24 cellular contexts compared by ENCODE assay signal in the genomic region with DNA sequence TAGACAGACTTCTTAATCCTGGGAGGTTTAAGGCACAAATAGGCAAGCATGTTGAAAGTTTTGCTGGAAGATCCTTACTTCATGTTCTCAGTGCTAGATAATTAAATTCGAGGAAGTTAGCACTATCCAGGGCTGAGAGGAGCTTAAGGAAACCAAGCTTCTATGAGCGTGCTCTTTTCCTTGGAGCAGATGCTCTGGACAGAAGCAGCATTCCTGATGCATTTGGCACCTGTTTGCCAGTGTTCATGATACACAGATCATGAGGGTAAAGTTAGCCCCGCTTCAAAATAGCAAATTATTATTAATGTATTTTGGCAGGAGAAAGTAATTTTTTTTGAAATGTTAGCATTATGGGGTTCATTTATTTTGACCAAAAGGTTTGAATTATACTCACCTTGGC. TPM values are rescaled to one million over a fixed set of nuclear protein-coding genes. Genes with fewer than 3 reads are reported as not detected.
A peak's percentile ranks its signal among the peaks of the same experiment; 100 is the strongest.
DNase-seq lines count a peak whose midpoint lies in the region; ATAC-seq and TF ChIP-seq lines count a peak whose summit lies in the region.
"Had no signal": no experiment of that assay in that cellular context is flagged by ENCODE, and none has a peak within 500 bp of the region (broad histone marks: within the 10 kb centered on the region; RNA-seq: fewer than 3 reads in every experiment).

No MANE protein-coding gene starts in this region.

- peak; percentile 21 for ATAC-seq in left ventricle myocardium superior
- ATAC-seq in right cardiac atrium = no peak
- ATAC-seq in stimulated activated naive B cell treated with anti-CD40 and anti-IgM and Interleukin-4, amounts not matched to agents 10 μg/mL and 1 μg/mL and 100 μg/mL, for 72 hours (replicated peaks) = no peak
- ATAC-seq: activated naive CD4-positive, alpha-beta T cell treated with anti-CD3 and anti-CD28 coated beads, Interleukin-2, amount 50 U/mL, for 72 hours; HepG2; left colon had no signal

- no peaks in the 10 kb centered on the region for H3K27me3 Mint-ChIP-seq in stimulated activated naive B cell treated with anti-CD40 and anti-IgM and Interleukin-4, amounts not matched to agents 10 μg/mL and 1 μg/mL and 100 μg/mL, for 72 hours

- peaks cover 47 to 80% of the 10 kb centered on the region in 2 donors for H3K4me1 Mint-ChIP-seq in stimulated activated naive B cell treated with anti-CD40 and anti-IgM and Interleukin-4, amounts not matched to agents 10 μg/mL and 1 μg/mL and 100 μg/mL, for 72 hours

- H3K27me3 ChIP-seq in right cardiac atrium (ENCODE audit: control insufficient read depth, insufficient read depth) (no peaks in the 10 kb centered on the region), ascending aorta (no peaks in the 10 kb centered on the region)

- H3K9me3 ChIP-seq in right cardiac atrium (ENCODE audit: control insufficient read depth, low read length) (no peaks in the 10 kb centered on the region), ascending aorta (no peaks in the 10 kb centered on the region)

- no peak for DNase-seq in left ventricle myocardium superior
- DNase-seq in right cardiac atrium = no peak
- peak; percentile 36 for DNase-seq in NCI-H82 treated with DMSO at 0.1 percent for 48 hours (lab: John Stamatoyannopoulos, UW; ENCODE audit: unreplicated experiment)
- no peak for DNase-seq in ascending aorta (ENCODE audit: low spot score in 2 of 2)
- DNase-seq in stimulated activated naive B cell treated with anti-CD40 and anti-IgM and Interleukin-4, amounts not matched to agents 10 μg/mL and 1 μg/mL and 100 μg/mL, for 72 hours = no peak
- no peak for DNase-seq in activated T-cell treated with anti-CD3 and anti-CD28 coated beads for 4 hours
- no peak for DNase-seq in AG20443 (ENCODE audit: low spot score)
- no peak for DNase-seq in head of caudate nucleus
- DNase-seq: activated CD4-positive, alpha-beta T cell treated with anti-CD3 and anti-CD28 coated beads, Interleukin-2, amount 50 U/mL, for 4 hours; activated CD4-positive, CD25-positive, alpha-beta regulatory T cell; anterior cingulate cortex; central memory CD4-positive, alpha-beta T cell; left colon; mesenchymal stem cell; NCI-H2107; occipital lobe; RPMI8226; stimulated activated CD4-positive, alpha-beta T cell treated with anti-CD3 and anti-CD28 coated beads, Interleukin-4, amount 100 ng/mL, for 1 hour; stimulated activated naive CD4-positive, alpha-beta T cell treated with Interleukin-2 at 50 U/mL for 16 hours; T-helper 9 cell had no signal

- peaks cover 13 to 39% of the 10 kb centered on the region in 2 donors for H3K36me3 Mint-ChIP-seq in stimulated activated naive B cell treated with anti-CD40 and anti-IgM and Interleukin-4, amounts not matched to agents 10 μg/mL and 1 μg/mL and 100 μg/mL, for 72 hours
- H3K36me3 Mint-ChIP-seq: activated naive CD4-positive, alpha-beta T cell treated with anti-CD3 and anti-CD28 coated beads, Interleukin-2, amount 50 U/mL, for 72 hours had no signal

- no peaks in the 10 kb centered on the region for H3K9me3 Mint-ChIP-seq in stimulated activated naive B cell treated with anti-CD40 and anti-IgM and Interleukin-4, amounts not matched to agents 10 μg/mL and 1 μg/mL and 100 μg/mL, for 72 hours
- H3K9me3 Mint-ChIP-seq: activated T-helper 2 cell treated with anti-CD3 and anti-CD28 coated beads, Interferon-gamma antibody, Interleukin-2, Interleukin-4, amounts not matched to agents 10 μg/mL and 5 μg/mL and 100 μg/mL, durations not matched to agents 14 hours and 24 hours and 36 hours had no signal

- no peak for TF ChIP-seq CTCF in ascending aorta (IDR thresholded peaks at IDR 0.05)

- H3K4me1 ChIP-seq in right cardiac atrium (ENCODE audit: control insufficient read depth, insufficient read depth, low read length) (no peaks in the 10 kb centered on the region), ascending aorta (peaks cover 4 to 29% of the 10 kb centered on the region in 2 donors)

- peak overlapping the region in 1 of 2 donors; percentile 74 for H3K4me3 Mint-ChIP-seq in stimulated activated naive B cell treated with anti-CD40 and anti-IgM and Interleukin-4, amounts not matched to agents 10 μg/mL and 1 μg/mL and 100 μg/mL, for 72 hours

- intact Hi-C loops in left ventricle myocardium superior (cut with micrococcal nuclease) = no loop called here
- intact Hi-C loops in right cardiac atrium (cut with DNase I) = no loop called here
- intact Hi-C loops in ascending aorta (cut with DNase I) = no loop called here
- intact Hi-C loops in head of caudate nucleus (cut with DNase I) = no loop called here

- H3K36me3 ChIP-seq in ascending aorta = no peaks in the 10 kb centered on the region

- H3K27ac Mint-ChIP-seq in stimulated activated naive B cell treated with anti-CD40 and anti-IgM and Interleukin-4, amounts not matched to agents 10 μg/mL and 1 μg/mL and 100 μg/mL, for 72 hours = peak overlapping the region; percentile 20
- H3K27ac Mint-ChIP-seq: activated naive CD4-positive, alpha-beta T cell treated with anti-CD3 and anti-CD28 coated beads, Interleukin-2, amount 50 U/mL, for 72 hours; activated T-helper 2 cell treated with anti-CD3 and anti-CD28 coated beads, Interferon-gamma antibody, Interleukin-2, Interleukin-4, amounts not matched to agents 10 μg/mL and 5 μg/mL and 100 μg/mL, durations not matched to agents 14 hours and 24 hours and 36 hours had no signal

- H3K4me3 ChIP-seq in right cardiac atrium (ENCODE audit: low read length) = no peak overlapping the region
- no peak overlapping the region for H3K4me3 ChIP-seq in ascending aorta

- H3K27ac ChIP-seq in right cardiac atrium (ENCODE audit: low read length) = no peak overlapping the region
- peak overlapping the region; percentile 68 to 85 for H3K27ac ChIP-seq in ascending aorta
- H3K27ac ChIP-seq: C4-2B had no signal

- WGBS in right cardiac atrium = 58% methylated on average over 3 of the region's 3 CpGs

RNA-seq across cellular contexts. Expression of a gene that starts 9.4 kb away (rescaled TPM):
- total RNA-seq in left ventricle myocardium superior (30.7 TPM), right cardiac atrium (10 to 100 TPM; 22.2 to 42.2 (median 28.0) TPM), ascending aorta (33.4 TPM)
- 5.5 TPM for polyA plus RNA-seq in right cardiac atrium
